In the genomic region with DNA sequence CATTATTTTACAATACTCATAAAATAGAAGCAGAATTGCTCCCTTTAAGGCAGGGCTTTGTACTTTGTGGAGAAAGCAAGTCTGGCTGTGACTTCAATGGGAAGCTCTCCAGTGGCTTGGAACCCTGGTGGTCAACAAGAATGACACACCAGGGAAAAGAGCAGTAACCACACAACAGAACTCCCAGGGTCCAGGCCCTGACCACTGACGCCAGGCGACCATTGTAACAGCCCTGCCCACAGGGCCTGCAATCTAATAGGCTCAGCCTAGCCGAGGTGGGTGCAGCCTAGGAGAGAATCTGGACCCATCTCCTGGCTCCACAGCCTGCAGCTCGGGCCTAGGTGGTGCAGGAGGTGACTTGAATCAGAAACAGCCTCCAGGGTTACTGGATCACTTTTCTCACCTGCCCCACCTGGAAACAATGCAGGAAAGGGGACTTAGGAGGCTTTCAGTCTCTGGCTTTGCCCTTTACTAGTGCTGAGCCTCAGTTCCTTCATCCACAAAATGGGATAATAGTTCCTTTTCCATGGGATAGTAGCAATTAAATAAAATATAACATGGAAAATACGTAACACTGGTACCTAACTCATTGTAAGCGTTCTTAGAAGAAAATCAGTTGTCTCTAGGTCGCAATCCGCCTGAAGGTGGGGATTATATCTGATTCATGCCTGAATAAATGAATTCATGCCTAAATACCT, we compare ENCODE assay signal across 16 cellular contexts.
DNase-seq lines count a peak whose midpoint lies in the region; ATAC-seq and TF ChIP-seq lines count a peak whose summit lies in the region.
"Had no signal": no experiment of that assay in that cellular context is flagged by ENCODE, and none has a peak within 500 bp of the region (broad histone marks: within the 10 kb centered on the region; RNA-seq: fewer than 3 reads in every experiment).

No MANE protein-coding gene starts in this region.

- H3K79me1 ChIP-seq in IMR-90 (ENCODE audit: low read depth in 1 of 2, low read length in 2 of 2), result peaks cover 11 to 29% of the 10 kb centered on the region in 2 experiments; a peak in 3 of 4 replicates

- no peaks in the 10 kb centered on the region for H3K79me2 ChIP-seq in neural progenitor cell (ENCODE audit: low read depth)

- no peak overlapping the region for H3K4me2 ChIP-seq in IMR-90 (ENCODE audit: low read depth, low read length)
- no peak overlapping the region for H3K4me2 ChIP-seq in neural progenitor cell

- POLR2A ChIA-PET in IMR-90 (lab: Charles Lee; ENCODE audit: unreplicated experiment), result no interaction called here

- ATAC-seq in IMR-90 (ENCODE audit: low read depth), result no peak
- ATAC-seq: PC-3 had no signal

- H3K27me3 ChIP-seq in IMR-90 (ENCODE audit: control insufficient read depth, insufficient read depth, low read length) (no peaks in the 10 kb centered on the region), neural progenitor cell (peaks cover 32% of the 10 kb centered on the region)
- H3K27me3 ChIP-seq: BE2C had no signal

- no peak overlapping the region for H4K5ac ChIP-seq in IMR-90 (ENCODE audit: low read depth, low read length)

- no peak overlapping the region for H3K4me3 ChIP-seq in IMR-90 (ENCODE audit: insufficient read depth, low read depth, low read length)
- H3K4me3 ChIP-seq in choroid plexus epithelial cell (ENCODE audit: low read depth, low read length), result no peak overlapping the region
- H3K4me3 ChIP-seq in neural progenitor cell, result no peak overlapping the region

- no peak overlapping the region for H2AFZ ChIP-seq in IMR-90 (replicated peaks; ENCODE audit: low read length, poor library complexity)
- no peak overlapping the region for H2AFZ ChIP-seq in neural progenitor cell (replicated peaks)

- H3K9me3 Mint-ChIP-seq in neural progenitor cell, result no peaks in the 10 kb centered on the region
- H3K9me3 Mint-ChIP-seq: CD4-positive, CD25-positive, alpha-beta regulatory T cell had no signal

- no peak overlapping the region for H4K8ac ChIP-seq in IMR-90 (ENCODE audit: low read depth in 2 of 2, low read length in 2 of 2)

- H3K9ac ChIP-seq in IMR-90 (ENCODE audit: low read depth, low read length) (no peak overlapping the region), neural progenitor cell (no peak overlapping the region)

- peaks cover 4% of the 10 kb centered on the region for H3K27me3 Mint-ChIP-seq in neural progenitor cell (ENCODE audit: insufficient read depth, low read depth)

- H2AK9ac ChIP-seq in IMR-90 (replicated peaks; ENCODE audit: low read depth, low read length, poor library complexity), result no peak overlapping the region

- H3K36me3 ChIP-seq in IMR-90 (ENCODE audit: control insufficient read depth, insufficient read depth, low read length) (no peaks in the 10 kb centered on the region), neural progenitor cell (no peaks in the 10 kb centered on the region)
- H3K36me3 ChIP-seq: BE2C had no signal

- H3K27ac ChIP-seq in IMR-90 (ENCODE audit: insufficient read depth, low read length) (no peak overlapping the region), neural progenitor cell (no peak overlapping the region)

- no peaks in the 10 kb centered on the region for H3F3A ChIP-seq in neural progenitor cell (ENCODE audit: low read depth)

- DNase-seq in ELF-1 (ENCODE audit: low read depth, low spot score) (peak; percentile 76), IMR-90 (no peak), choroid plexus epithelial cell (ENCODE audit: low read depth) (peak; percentile 16), neural progenitor cell (ENCODE audit: low spot score) (peak; percentile 45), Kasumi-1 (lab: John Stamatoyannopoulos, UW) (no peak), NOMO-1 treated with dmso at 0.1 percent for 144 hours (lab: John Stamatoyannopoulos, UW; ENCODE audit: unreplicated experiment) (no peak)
- no peak for DNase-seq in activated CD4-positive, CD25-positive, alpha-beta regulatory T cell (lab: John Stamatoyannopoulos, UW)
- DNase-seq: BE2C; CD4-positive, CD25-positive, alpha-beta regulatory T cell; DMS153; EL; NCI-H1417 treated with DMSO at 0.1 percent for 48 hours; NCI-H187 treated with DMSO at 0.1 percent for 48 hours; NCI-H226; NCI-H524 treated with DMSO at 0.1 percent for 48 hours; PC-3 had no signal

- H3K56ac ChIP-seq in IMR-90 (ENCODE audit: extremely low read depth, insufficient read depth, low read length), result no peak overlapping the region

- CTCF ChIA-PET in IMR-90 (lab: Yijun Ruan, JAX), result no interaction called here

- TF ChIP-seq CTCF in IMR-90 (conservative IDR thresholded peaks at IDR 0.05; ENCODE audit: low read depth, low read length), result no peak
- peak; percentile 17 for TF ChIP-seq CTCF in choroid plexus epithelial cell (conservative IDR thresholded peaks at IDR 0.05; ENCODE audit: low read depth, low read length)
- peak; percentile 16 for TF ChIP-seq CTCF in neural progenitor cell (IDR thresholded peaks at IDR 0.05)

- H2BK5ac ChIP-seq in IMR-90 (ENCODE audit: low read depth, low read length, poor library complexity, severe bottlenecking), result no peak overlapping the region

- H2BK120ac ChIP-seq in IMR-90 (ENCODE audit: low read depth, low read length), result peak overlapping the region; percentile 16; the same call in 1 of the 2 replicates

- H3K4ac ChIP-seq in IMR-90 (ENCODE audit: low read depth, low read length), result peak overlapping the region; percentile 53; the same call in 1 of the 2 replicates

- intact Hi-C loops in IMR-90 (cut with micrococcal nuclease), result loop anchor here (2.0 kb wide), 1 partner anchor 41 kb away; no protein-coding TSS in a partner anchor

- H3K9me3 ChIP-seq in IMR-90 (ENCODE audit: control insufficient read depth, insufficient read depth, low read length), result no peaks in the 10 kb centered on the region
- no peaks in the 10 kb centered on the region for H3K9me3 ChIP-seq in neural progenitor cell (ENCODE audit: low read depth)
- H3K9me3 ChIP-seq: BE2C had no signal

- no CpG with 5 or more reads among the region's 8 CpGs for WGBS in IMR-90 (ENCODE audit: extremely low coverage in 2 of 2, insufficient read length in 1 of 2), 2 experiments

- peaks cover 10% of the 10 kb centered on the region; the same call in 1 of the 2 replicates for H3K9me1 ChIP-seq in IMR-90 (ENCODE audit: insufficient read depth, low read length)

- no peak overlapping the region for H3K4me3 Mint-ChIP-seq in neural progenitor cell
- H3K4me3 Mint-ChIP-seq: CD4-positive, CD25-positive, alpha-beta regulatory T cell had no signal

- H4K20me1 ChIP-seq in IMR-90 (ENCODE audit: insufficient read depth, low read length) (no peaks in the 10 kb centered on the region), neural progenitor cell (ENCODE audit: low read depth) (no peaks in the 10 kb centered on the region)

- no peak for TF ChIP-seq RAD21 in IMR-90 (IDR thresholded peaks at IDR 0.05; ENCODE audit: low read length)

- H3K4me1 ChIP-seq in IMR-90 (ENCODE audit: control insufficient read depth, insufficient read depth, low read length) (peaks cover 5% of the 10 kb centered on the region), neural progenitor cell (peaks cover 5% of the 10 kb centered on the region)

- H3K27ac Mint-ChIP-seq in neural progenitor cell, result no peak overlapping the region
- H3K27ac Mint-ChIP-seq: CD4-positive, CD25-positive, alpha-beta regulatory T cell had no signal

- peak overlapping the region; percentile 5; the same call in 1 of the 2 replicates for H4K91ac ChIP-seq in IMR-90 (ENCODE audit: insufficient read depth, low read depth, low read length)

- in situ Hi-C loops in IMR-90 (cut with MboI; ENCODE audit: low sequenced_read_pairs), result no loop called here

- 0 out of 3 replicates have a peak overlapping the region, but pooled peaks have one; percentile 4 for H2BK15ac ChIP-seq in IMR-90 (ENCODE audit: low read depth, low read length)

- dilution Hi-C loops in IMR-90 (cut with HindIII; ENCODE audit: low sequenced_read_pairs, unreplicated experiment), result no loop called here

- H3K18ac ChIP-seq in IMR-90 (ENCODE audit: low read depth, low read length), result no peak overlapping the region

- peaks cover 40% of the 10 kb centered on the region for H3K4me1 Mint-ChIP-seq in neural progenitor cell

- peak overlapping the region; percentile 47 for H2BK20ac ChIP-seq in IMR-90 (ENCODE audit: low read depth, low read length)

- no peak overlapping the region for H3K14ac ChIP-seq in IMR-90 (replicated peaks; ENCODE audit: low read depth, low read length)

- BruUV-seq in IMR-90 (replicated peaks; lab: Mats Ljungman, UMichigan), result no TSS peak

- no peak for TF ChIP-seq POLR2A in IMR-90 (IDR thresholded peaks at IDR 0.05; ENCODE audit: low read depth, low read length)

- no peak overlapping the region for H3K23ac ChIP-seq in IMR-90 (ENCODE audit: low read depth, low read length)

- no peaks in the 10 kb centered on the region for H3K36me3 Mint-ChIP-seq in neural progenitor cell
- H3K36me3 Mint-ChIP-seq: CD4-positive, CD25-positive, alpha-beta regulatory T cell had no signal

- peak overlapping the region; percentile 83 for H2AK5ac ChIP-seq in IMR-90 (ENCODE audit: low read depth, low read length)

TF ChIP-seq in IMR-90, 13 proteins besides CTCF, POLR2A, EP300 and RAD21:
- TF ChIP-seq SMC3 (IDR thresholded peaks at IDR 0.05; ENCODE audit: low read depth, low read length), result no peak
- TF ChIP-seq MAZ (IDR thresholded peaks at IDR 0.05; ENCODE audit: borderline replicate concordance, low read depth, low read length), result no peak

Comparison
In these comparisons a context has a peak if more than half of its experiments do, and no peak if none do; other contexts are left out.
1. DNase-seq: peak in ELF-1 (single experiment), choroid plexus epithelial cell (single experiment) and neural progenitor cell (single experiment); none in IMR-90 (single experiment), activated CD4-positive, CD25-positive, alpha-beta regulatory T cell (0 of 4), Kasumi-1 (0 of 2) and NOMO-1 treated with dmso at 0.1 percent for 144 hours (single experiment).